ENCODE assay signal across 21 cellular contexts in genomic region chr11:8022876-8023275, GRCh38. TPM values are rescaled to one million over a fixed set of nuclear protein-coding genes. Genes with fewer than 3 reads are reported as not detected.
DNase-seq lines count a peak whose midpoint lies in the region; ATAC-seq, FAIRE-seq and TF ChIP-seq lines count a peak whose summit lies in the region.
"Had no signal": no experiment of that assay in that cellular context is flagged by ENCODE, and none has a peak within 500 bp of the region (broad histone marks: within the 10 kb centered on the region; RNA-seq: fewer than 3 reads in every experiment).

No MANE protein-coding gene starts in this region.

- no peaks in the 10 kb centered on the region for H3K36me3 Mint-ChIP-seq in Calu3 (ENCODE audit: insufficient read depth, unreplicated experiment)

- H3K79me1 ChIP-seq in IMR-90 (ENCODE audit: low read depth in 1 of 2, low read length in 2 of 2) = peaks cover 0 to 3% of the 10 kb centered on the region in 2 experiments; a peak in 1 of 4 replicates

- dilution Hi-C loops in IMR-90 (cut with HindIII; ENCODE audit: low sequenced_read_pairs, unreplicated experiment) = no loop called here

- no peak overlapping the region for H2BK20ac ChIP-seq in IMR-90 (ENCODE audit: low read depth, low read length)

- peaks cover 7% of the 10 kb centered on the region for H3K4me1 ChIP-seq in IMR-90 (ENCODE audit: control insufficient read depth, insufficient read depth, low read length)
- peaks cover 6 to 18% of the 10 kb centered on the region in 2 donors for H3K4me1 ChIP-seq in kidney (ENCODE audit: control insufficient read depth in 1 of 2, insufficient read depth in 1 of 2, low read depth in 1 of 2, low read length in 2 of 2)
- H3K4me1 ChIP-seq in upper lobe of right lung = peaks cover 6% of the 10 kb centered on the region

- H3K4me1 Mint-ChIP-seq in Calu3 (ENCODE audit: low read depth, unreplicated experiment) = peaks cover 8% of the 10 kb centered on the region

- H3K4me3 ChIP-seq in IMR-90 (ENCODE audit: insufficient read depth, low read depth, low read length) (no peak overlapping the region), kidney (ENCODE audit: low read length in 2 of 2) (no peak overlapping the region), upper lobe of right lung (no peak overlapping the region)
- H3K4me3 ChIP-seq: MG63 had no signal

- FAIRE-seq in kidney (lab: Jason Lieb, UNC) = no peak
- FAIRE-seq: GM12892, HepG2 had no signal

- 0 out of 2 replicates have a peak overlapping the region, but pooled peaks have one; percentile 6 for H4K91ac ChIP-seq in IMR-90 (ENCODE audit: insufficient read depth, low read depth, low read length)

- no peak overlapping the region for H2BK5ac ChIP-seq in IMR-90 (ENCODE audit: low read depth, low read length, poor library complexity, severe bottlenecking)

- WGBS in IMR-90 (ENCODE audit: extremely low coverage in 2 of 2, insufficient read length in 1 of 2), 2 experiments = no CpG with 5 or more reads among the region's 2 CpGs

- POLR2A ChIA-PET in IMR-90 (lab: Charles Lee; ENCODE audit: unreplicated experiment) = no interaction called here

- H3K4me3 Mint-ChIP-seq in Calu3 (ENCODE audit: low read depth, unreplicated experiment) = no peak overlapping the region
- H3K4me3 Mint-ChIP-seq: HFFc6 had no signal

- H3K9ac ChIP-seq in IMR-90 (ENCODE audit: low read depth, low read length) = no peak overlapping the region
- H3K9ac ChIP-seq in kidney (ENCODE audit: low read length in 2 of 2) = no peak overlapping the region

- in situ Hi-C loops in IMR-90 (cut with MboI; ENCODE audit: low sequenced_read_pairs) = no loop called here

- H2AK5ac ChIP-seq in IMR-90 (ENCODE audit: low read depth, low read length) = no peak overlapping the region

- H3K4ac ChIP-seq in IMR-90 (ENCODE audit: low read depth, low read length) = no peak overlapping the region

- intact Hi-C loops in IMR-90 (cut with micrococcal nuclease) (no loop called here), kidney (cut with DNase I) (no loop called here), upper lobe of right lung (cut with DNase I) (no loop called here), Calu3 (cut with micrococcal nuclease; ENCODE audit: unreplicated experiment) (no loop called here)

- H3K23ac ChIP-seq in IMR-90 (ENCODE audit: low read depth, low read length) = no peak overlapping the region

- no peak overlapping the region for H2BK15ac ChIP-seq in IMR-90 (ENCODE audit: low read depth, low read length)

- peaks cover 6% of the 10 kb centered on the region for H3K9me1 ChIP-seq in IMR-90 (ENCODE audit: insufficient read depth, low read length)

- BruUV-seq in IMR-90 (replicated peaks; lab: Mats Ljungman, UMichigan) (no TSS peak), Calu3 (replicated peaks; lab: Mats Ljungman, UMichigan) (no TSS peak)

- no peak overlapping the region for H3K14ac ChIP-seq in IMR-90 (replicated peaks; ENCODE audit: low read depth, low read length)

- H2BK120ac ChIP-seq in IMR-90 (ENCODE audit: low read depth, low read length) = no peak overlapping the region

- TF ChIP-seq POLR2A in IMR-90 (IDR thresholded peaks at IDR 0.05; ENCODE audit: low read depth, low read length) = no peak

- ATAC-seq in IMR-90 (ENCODE audit: low read depth) = no peak
- no peak for ATAC-seq in upper lobe of right lung
- ATAC-seq: HepG2 had no signal

- no peak overlapping the region for H2AFZ ChIP-seq in IMR-90 (replicated peaks; ENCODE audit: low read length, poor library complexity)

- H3K36me3 ChIP-seq in IMR-90 (ENCODE audit: control insufficient read depth, insufficient read depth, low read length) (no peaks in the 10 kb centered on the region), kidney (ENCODE audit: control insufficient read depth in 1 of 2, insufficient read depth in 2 of 2, low read length in 2 of 2) (no peaks in the 10 kb centered on the region), upper lobe of right lung (no peaks in the 10 kb centered on the region)
- H3K36me3 ChIP-seq: MG63 had no signal

- no peak overlapping the region for H2AK9ac ChIP-seq in IMR-90 (replicated peaks; ENCODE audit: low read depth, low read length, poor library complexity)

- peaks cover 29% of the 10 kb centered on the region for H3K27me3 Mint-ChIP-seq in Calu3 (ENCODE audit: unreplicated experiment)

- H4K8ac ChIP-seq in IMR-90 (ENCODE audit: low read depth in 2 of 2, low read length in 2 of 2) = no peak overlapping the region

- CTCF ChIA-PET in IMR-90 (lab: Yijun Ruan, JAX) (interaction anchor here (3.5 to 3.9 kb wide), 2 partner anchors 10 to 76 kb away, joined by 10 to 12 read pairs; no protein-coding TSS in a partner anchor), Calu3 (lab: Charles Lee) (interaction anchor here (1.5 kb wide), 1 partner anchor 10 kb away, joined by 4 read pairs; no protein-coding TSS in a partner anchor)

- H3K18ac ChIP-seq in IMR-90 (ENCODE audit: low read depth, low read length) = no peak overlapping the region

- DNase-seq in activated CD8-positive, alpha-beta memory T cell treated with anti-CD3 and anti-CD28 coated beads for 24 hours = peak; percentile 11
- DNase-seq in activated CD8-positive, alpha-beta memory T cell treated with anti-CD3 and anti-CD28 coated beads, Interleukin-2, amount 50 U/mL, for 4 hours = no peak
- DNase-seq in IMR-90 (no peak), kidney (no peak), upper lobe of right lung (peak; percentile 27), Calu3 (no peak), HK-2 (ENCODE audit: unreplicated experiment) (no peak), NCI-H146 treated with DMSO at 0.1 percent for 48 hours (lab: John Stamatoyannopoulos, UW; ENCODE audit: unreplicated experiment) (no peak)
- DNase-seq: 8988T, DMS153, GOT3, HFFc6, MG63, NCI-H1092, NCI-H1694, NCI-H446 treated with DMSO at 0.1 percent for 48 hours, OCI-M1 had no signal

- TF ChIP-seq RAD21 in IMR-90 (IDR thresholded peaks at IDR 0.05; ENCODE audit: low read length) = no peak

- H3K27me3 ChIP-seq in IMR-90 (ENCODE audit: control insufficient read depth, insufficient read depth, low read length) (no peaks in the 10 kb centered on the region), upper lobe of right lung (peaks cover 33% of the 10 kb centered on the region)

- H4K5ac ChIP-seq in IMR-90 (ENCODE audit: low read depth, low read length) = no peak overlapping the region

- no peaks in the 10 kb centered on the region for H4K20me1 ChIP-seq in IMR-90 (ENCODE audit: insufficient read depth, low read length)

- H3K9me3 ChIP-seq in IMR-90 (ENCODE audit: control insufficient read depth, insufficient read depth, low read length) (no peaks in the 10 kb centered on the region), kidney (ENCODE audit: control insufficient read depth in 1 of 2, low read length in 2 of 2) (no peaks in the 10 kb centered on the region), upper lobe of right lung (no peaks in the 10 kb centered on the region)
- H3K9me3 ChIP-seq: MG63 had no signal

- H3K56ac ChIP-seq in IMR-90 (ENCODE audit: extremely low read depth, insufficient read depth, low read length) = no peak overlapping the region

- no peaks in the 10 kb centered on the region for H3K9me3 Mint-ChIP-seq in Calu3 (ENCODE audit: low read depth, unreplicated experiment)
- H3K9me3 Mint-ChIP-seq: HFFc6 had no signal

- no peak for TF ChIP-seq CTCF in IMR-90 (conservative IDR thresholded peaks at IDR 0.05; ENCODE audit: low read depth, low read length)
- no peak for TF ChIP-seq CTCF in kidney (IDR thresholded peaks at IDR 0.05; ENCODE audit: borderline replicate concordance, extremely low read depth, insufficient read depth)
- TF ChIP-seq CTCF in upper lobe of right lung (IDR thresholded peaks at IDR 0.05) = no peak
- no peak for TF ChIP-seq CTCF in Calu3 (IDR thresholded peaks at IDR 0.05; ENCODE audit: unreplicated experiment)

- no peak overlapping the region for H3K27ac Mint-ChIP-seq in Calu3 (ENCODE audit: unreplicated experiment)
- H3K27ac Mint-ChIP-seq: HFFc6 had no signal

- H3K4me2 ChIP-seq in IMR-90 (ENCODE audit: low read depth, low read length) = no peak overlapping the region

- no peak overlapping the region for H3K27ac ChIP-seq in IMR-90 (ENCODE audit: insufficient read depth, low read length)
- peak overlapping the region; percentile 52 to 82 for H3K27ac ChIP-seq in kidney (ENCODE audit: low read depth in 2 of 2, low read length in 2 of 2)
- H3K27ac ChIP-seq in upper lobe of right lung = no peak overlapping the region
- H3K27ac ChIP-seq: C4-2B had no signal

TF ChIP-seq in IMR-90, 13 proteins besides CTCF, POLR2A, EP300 and RAD21 (continues in another document):
- TF ChIP-seq RCOR1 (IDR thresholded peaks at IDR 0.05; ENCODE audit: insufficient replicate concordance, low read length) (no peak), MAZ (IDR thresholded peaks at IDR 0.05; ENCODE audit: borderline replicate concordance, low read depth, low read length) (no peak), NFE2L2 (IDR thresholded peaks at IDR 0.05; ENCODE audit: low read depth, low read length) (no peak), MXI1 (IDR thresholded peaks at IDR 0.05; ENCODE audit: borderline replicate concordance, low read depth, low read length) (no peak), CEBPB (IDR thresholded peaks at IDR 0.05; ENCODE audit: low read depth, low read length) (no peak), BHLHE40 (IDR thresholded peaks at IDR 0.05; ENCODE audit: low read depth, low read length) (no peak), CHD1 (IDR thresholded peaks at IDR 0.05; ENCODE audit: low read depth, low read length) (no peak)

RNA-seq across cellular contexts. Expression of gene EIF3F, which starts 35.7 kb away (rescaled TPM):
- total RNA-seq in IMR-90 (2012; rRNA removed) (279 and 308 TPM in 2 replicates), kidney (174 TPM), upper lobe of right lung (200 TPM), Calu3 (2022) (178 and 197 TPM in 2 replicates)
- polyA plus RNA-seq in IMR-90 (2012; rRNA removed) (271 and 306 TPM in 2 replicates), kidney (ENCODE audit: insufficient read depth, low read depth, low replicate concordance) (218 TPM)
- polyA plus RNA-seq in IMR-90 (2012; cell fraction: cytosol; rRNA removed) = 585 and 1,119 TPM in 2 replicates
- polyA plus RNA-seq in IMR-90 (2012; cell fraction: nucleus; rRNA removed; ENCODE audit: low replicate concordance) = 500 and 1,302 TPM in 2 replicates

RNA-seq across cellular contexts. Expression of gene NLRP10, which starts 57.6 kb away (rescaled TPM):
- 25.6 and 36.7 TPM in 2 replicates for total RNA-seq in IMR-90 (2012; rRNA removed)
- polyA plus RNA-seq in IMR-90 (2012; rRNA removed) = 5.8 and 6.5 TPM in 2 replicates
- 4.6 and 5.6 TPM in 2 replicates for polyA plus RNA-seq in IMR-90 (2012; cell fraction: cytosol; rRNA removed)
- polyA plus RNA-seq in IMR-90 (2012; cell fraction: nucleus; rRNA removed; ENCODE audit: low replicate concordance) = 2.4 and 2.5 TPM in 2 replicates
- total RNA-seq in kidney = not detected
- not detected for polyA plus RNA-seq in kidney (ENCODE audit: insufficient read depth, low read depth, low replicate concordance)
- total RNA-seq in upper lobe of right lung = not detected
- not detected in 2 replicates for total RNA-seq in Calu3 (2022)
- total RNA-seq: HepG2, RPMI7951 had no signal
- polyA plus RNA-seq: HepG2 had no signal

RNA-seq across cellular contexts. Expression of gene TUB, which starts 58.1 kb away (rescaled TPM):
- total RNA-seq in IMR-90 (2012; rRNA removed) (10.8 and 12.9 TPM in 2 replicates), kidney (6.8 TPM), upper lobe of right lung (3.6 TPM), Calu3 (2022) (1.5 and 2.2 TPM in 2 replicates)
- polyA plus RNA-seq in IMR-90 (2012; rRNA removed) (11.5 and 11.8 TPM in 2 replicates), kidney (ENCODE audit: insufficient read depth, low read depth, low replicate concordance) (5.9 TPM)
- 4.6 and 7.4 TPM in 2 replicates for polyA plus RNA-seq in IMR-90 (2012; cell fraction: cytosol; rRNA removed)
- polyA plus RNA-seq in IMR-90 (2012; cell fraction: nucleus; rRNA removed; ENCODE audit: low replicate concordance) = 20.6 and 35.3 TPM in 2 replicates

Comparison
In these comparisons a context has a peak if more than half of its experiments do, and no peak if none do; other contexts are left out.
1. DNase-seq: peak in activated CD8-positive, alpha-beta memory T cell treated with anti-CD3 and anti-CD28 coated beads for 24 hours (single experiment) and upper lobe of right lung (single experiment); none in activated CD8-positive, alpha-beta memory T cell treated with anti-CD3 and anti-CD28 coated beads, Interleukin-2, amount 50 U/mL, for 4 hours (single experiment), IMR-90 (single experiment), kidney (single experiment), Calu3 (single experiment), HK-2 (single experiment) and NCI-H146 treated with DMSO at 0.1 percent for 48 hours (single experiment).
2. H3K27ac ChIP-seq: peak in kidney (2 of 2); none in IMR-90 (single experiment) and upper lobe of right lung (single experiment).
3. RNA of gene NLRP10, which starts 57.6 kb away (total RNA-seq): 25.6 to 36.7 TPM in IMR-90; not detected in kidney (single experiment), not detected in upper lobe of right lung (single experiment) and not detected in Calu3; every median in the first group is over 10 times any median in the second.